ENCODE assay signal across 25 cellular contexts in genomic region chr14:52740751-52741150, GRCh38. TPM values are rescaled to one million over a fixed set of nuclear protein-coding genes. Genes with fewer than 3 reads are reported as not detected.
A peak's percentile ranks its signal among the peaks of the same experiment; 100 is the strongest.
DNase-seq lines count a peak whose midpoint lies in the region; ATAC-seq, FAIRE-seq and TF ChIP-seq lines count a peak whose summit lies in the region.
"Had no signal": no experiment of that assay in that cellular context is flagged by ENCODE, and none has a peak within 500 bp of the region (broad histone marks: within the 10 kb centered on the region; RNA-seq: fewer than 3 reads in every experiment).

No MANE protein-coding gene starts in this region.

- POLR2A ChIA-PET in activated CD4-positive, alpha-beta T cell treated with anti-CD3 and anti-CD28 coated beads, Interleukin-2, amount 10 ng/mL, durations not matched to agents 7 days and 5 days (lab: Charles Lee): no interaction called here

- no peak overlapping the region for H3K4me3 Mint-ChIP-seq in activated CD4-positive, alpha-beta T cell treated with anti-CD3 and anti-CD28 coated beads, Interleukin-2, amount 10 ng/mL, durations not matched to agents 7 days and 5 days
- peak overlapping the region; percentile 86 for H3K4me3 Mint-ChIP-seq in activated T-helper 17 cell treated with anti-CD3 and anti-CD28 coated beads, Interleukin-2, amount 50 U/mL, for 72 hours
- no peak overlapping the region for H3K4me3 Mint-ChIP-seq in memory B cell
- H3K4me3 Mint-ChIP-seq: nephron had no signal

- H3K9me3 Mint-ChIP-seq in activated CD4-positive, alpha-beta T cell treated with anti-CD3 and anti-CD28 coated beads, Interleukin-2, amount 10 ng/mL, durations not matched to agents 7 days and 5 days: no peaks in the 10 kb centered on the region
- H3K9me3 Mint-ChIP-seq in activated T-helper 17 cell treated with anti-CD3 and anti-CD28 coated beads, Interleukin-2, amount 50 U/mL, for 72 hours: no peaks in the 10 kb centered on the region
- H3K9me3 Mint-ChIP-seq in memory B cell: no peaks in the 10 kb centered on the region
- H3K9me3 Mint-ChIP-seq: nephron; stimulated activated effector memory CD8-positive, alpha-beta T cell treated with anti-CD3 and anti-CD28 coated beads, Interleukin-12 subunit alpha, Interleukin-12 subunit beta, amount 100 ng/mL, for 72 hours; T-helper 1 cell treated with Interleukin-12 subunit alpha and Interleukin-12 subunit beta and Interleukin-4 antibody, amounts not matched to agents 30 μg/mL and 1 μg/mL, for 36 hours had no signal

- peaks cover 62% of the 10 kb centered on the region for H3K4me1 Mint-ChIP-seq in activated CD4-positive, alpha-beta T cell treated with anti-CD3 and anti-CD28 coated beads, Interleukin-2, amount 10 ng/mL, durations not matched to agents 7 days and 5 days
- H3K4me1 Mint-ChIP-seq in activated T-helper 17 cell treated with anti-CD3 and anti-CD28 coated beads, Interleukin-2, amount 50 U/mL, for 72 hours: peaks cover 34% of the 10 kb centered on the region
- H3K4me1 Mint-ChIP-seq in memory B cell: peaks cover 28% of the 10 kb centered on the region

- peak; percentile 29 for FAIRE-seq in D721Med (lab: Jason Lieb, UNC)

- no peaks in the 10 kb centered on the region for H3K27me3 Mint-ChIP-seq in activated CD4-positive, alpha-beta T cell treated with anti-CD3 and anti-CD28 coated beads, Interleukin-2, amount 10 ng/mL, durations not matched to agents 7 days and 5 days
- H3K27me3 Mint-ChIP-seq in activated T-helper 17 cell treated with anti-CD3 and anti-CD28 coated beads, Interleukin-2, amount 50 U/mL, for 72 hours: no peaks in the 10 kb centered on the region
- H3K27me3 Mint-ChIP-seq in memory B cell: no peaks in the 10 kb centered on the region

- no peak for DNase-seq in activated CD4-positive, alpha-beta T cell treated with anti-CD3 and anti-CD28 coated beads, Interleukin-2, amount 10 ng/mL, durations not matched to agents 7 days and 5 days
- no peak for DNase-seq in activated CD4-positive, alpha-beta T cell treated with anti-CD3 and anti-CD28 coated beads for 48 hours
- DNase-seq in D721Med (ENCODE audit: insufficient read length, low spot score) (no peak), memory B cell (ENCODE audit: low spot score in 2 of 2) (no peak), kidney glomerular epithelial cell (lab: John Stamatoyannopoulos, UW) (no peak), 8988T (no peak), NCI-H2227 (lab: John Stamatoyannopoulos, UW; ENCODE audit: unreplicated experiment) (no peak)
- DNase-seq: activated naive CD4-positive, alpha-beta T cell treated with anti-CD3 and anti-CD28 coated beads, Interleukin-2, amount 50 U/mL, for 16 hours; BE2C; body of pancreas; Calu3; effector CD4-positive, alpha-beta T cell; erythroblast; foreskin fibroblast; HCEC 1CT; heart right ventricle; left colon; NCI-H187 treated with DMSO at 0.1 percent for 48 hours; NCI-H526 treated with DMSO at 0.1 percent for 48 hours; ovary; stimulated activated CD4-positive, alpha-beta T cell treated with anti-CD3 and anti-CD28 coated beads, Interleukin-2, amount 100 ng/mL, for 48 hours had no signal

- ATAC-seq in activated T-helper 17 cell treated with anti-CD3 and anti-CD28 coated beads, Interleukin-2, amount 50 U/mL, for 72 hours (replicated peaks): no peak
- no peak for ATAC-seq in memory B cell (ENCODE audit: low read depth)
- ATAC-seq: body of pancreas; heart right ventricle; left colon; stimulated activated effector memory CD8-positive, alpha-beta T cell treated with anti-CD3 and anti-CD28 coated beads, Interleukin-12 subunit alpha, Interleukin-12 subunit beta, amount 100 ng/mL, for 72 hours had no signal

- no peak for TF ChIP-seq CTCF in D721Med (IDR thresholded peaks at IDR 0.05; ENCODE audit: insufficient read depth, missing control alignments)

- H3K36me3 Mint-ChIP-seq in activated CD4-positive, alpha-beta T cell treated with anti-CD3 and anti-CD28 coated beads, Interleukin-2, amount 10 ng/mL, durations not matched to agents 7 days and 5 days (ENCODE audit: low read depth): peaks cover 44% of the 10 kb centered on the region
- H3K36me3 Mint-ChIP-seq in activated T-helper 17 cell treated with anti-CD3 and anti-CD28 coated beads, Interleukin-2, amount 50 U/mL, for 72 hours (ENCODE audit: low read depth): peaks cover 8% of the 10 kb centered on the region
- peaks cover 15% of the 10 kb centered on the region for H3K36me3 Mint-ChIP-seq in memory B cell

- peak overlapping the region; percentile 27 for H3K27ac Mint-ChIP-seq in activated CD4-positive, alpha-beta T cell treated with anti-CD3 and anti-CD28 coated beads, Interleukin-2, amount 10 ng/mL, durations not matched to agents 7 days and 5 days
- H3K27ac Mint-ChIP-seq in activated T-helper 17 cell treated with anti-CD3 and anti-CD28 coated beads, Interleukin-2, amount 50 U/mL, for 72 hours: peak overlapping the region; percentile 94
- H3K27ac Mint-ChIP-seq in memory B cell: peak overlapping the region; percentile 92
- H3K27ac Mint-ChIP-seq: nephron had no signal

- CTCF ChIA-PET in activated CD4-positive, alpha-beta T cell treated with anti-CD3 and anti-CD28 coated beads, Interleukin-2, amount 10 ng/mL, durations not matched to agents 7 days and 5 days (lab: Charles Lee): interaction anchor here (1.6 kb wide), 1 partner anchor 10 kb away, joined by 6 read pairs; no protein-coding TSS in a partner anchor

RNA-seq across cellular contexts. Expression of gene STYX, which starts 10.8 kb away (rescaled TPM):
- total RNA-seq in activated CD4-positive, alpha-beta T cell treated with anti-CD3 and anti-CD28 coated beads, Interleukin-2, amount 10 ng/mL, durations not matched to agents 7 days and 5 days: 10 to 100 TPM; 20.7 to 24.4 TPM
- 10 to 100 TPM; 13.4 to 14.0 TPM for total RNA-seq in activated T-helper 17 cell treated with anti-CD3 and anti-CD28 coated beads, Interleukin-2, amount 50 U/mL, for 72 hours

RNA-seq across cellular contexts. Expression of gene PSMC6, which starts 33.8 kb away (rescaled TPM):
- total RNA-seq in activated CD4-positive, alpha-beta T cell treated with anti-CD3 and anti-CD28 coated beads, Interleukin-2, amount 10 ng/mL, durations not matched to agents 7 days and 5 days: 10 to 100 TPM; 75.4 to 85.5 TPM
- total RNA-seq in activated T-helper 17 cell treated with anti-CD3 and anti-CD28 coated beads, Interleukin-2, amount 50 U/mL, for 72 hours: 100 to 1,000 TPM in 1 of 2 donors, 10 to 100 TPM in 1; 90.0 to 122 TPM

RNA-seq across cellular contexts. Expression of gene ERO1A, which starts 45.4 kb away (rescaled TPM):
- total RNA-seq in activated CD4-positive, alpha-beta T cell treated with anti-CD3 and anti-CD28 coated beads, Interleukin-2, amount 10 ng/mL, durations not matched to agents 7 days and 5 days: 100 to 1,000 TPM; 134 to 155 TPM
- 100 to 1,000 TPM; 220 to 329 TPM for total RNA-seq in activated T-helper 17 cell treated with anti-CD3 and anti-CD28 coated beads, Interleukin-2, amount 50 U/mL, for 72 hours

RNA-seq across cellular contexts. Expression of gene GNPNAT1, which starts 50.7 kb away (rescaled TPM):
- total RNA-seq in activated CD4-positive, alpha-beta T cell treated with anti-CD3 and anti-CD28 coated beads, Interleukin-2, amount 10 ng/mL, durations not matched to agents 7 days and 5 days: 10 to 100 TPM; 13.3 to 15.8 TPM
- 10 to 100 TPM; 18.7 to 38.7 TPM for total RNA-seq in activated T-helper 17 cell treated with anti-CD3 and anti-CD28 coated beads, Interleukin-2, amount 50 U/mL, for 72 hours

Comparison
In these comparisons a context has a peak if more than half of its experiments do, and no peak if none do; other contexts are left out.
1. H3K27ac Mint-ChIP-seq: peak in every context shown above with its lines; median percentile 94 in activated T-helper 17 cell treated with anti-CD3 and anti-CD28 coated beads, Interleukin-2, amount 50 U/mL, for 72 hours; 92 in memory B cell; 27 in activated CD4-positive, alpha-beta T cell treated with anti-CD3 and anti-CD28 coated beads, Interleukin-2, amount 10 ng/mL, durations not matched to agents 7 days and 5 days.